In the genomic region with DNA sequence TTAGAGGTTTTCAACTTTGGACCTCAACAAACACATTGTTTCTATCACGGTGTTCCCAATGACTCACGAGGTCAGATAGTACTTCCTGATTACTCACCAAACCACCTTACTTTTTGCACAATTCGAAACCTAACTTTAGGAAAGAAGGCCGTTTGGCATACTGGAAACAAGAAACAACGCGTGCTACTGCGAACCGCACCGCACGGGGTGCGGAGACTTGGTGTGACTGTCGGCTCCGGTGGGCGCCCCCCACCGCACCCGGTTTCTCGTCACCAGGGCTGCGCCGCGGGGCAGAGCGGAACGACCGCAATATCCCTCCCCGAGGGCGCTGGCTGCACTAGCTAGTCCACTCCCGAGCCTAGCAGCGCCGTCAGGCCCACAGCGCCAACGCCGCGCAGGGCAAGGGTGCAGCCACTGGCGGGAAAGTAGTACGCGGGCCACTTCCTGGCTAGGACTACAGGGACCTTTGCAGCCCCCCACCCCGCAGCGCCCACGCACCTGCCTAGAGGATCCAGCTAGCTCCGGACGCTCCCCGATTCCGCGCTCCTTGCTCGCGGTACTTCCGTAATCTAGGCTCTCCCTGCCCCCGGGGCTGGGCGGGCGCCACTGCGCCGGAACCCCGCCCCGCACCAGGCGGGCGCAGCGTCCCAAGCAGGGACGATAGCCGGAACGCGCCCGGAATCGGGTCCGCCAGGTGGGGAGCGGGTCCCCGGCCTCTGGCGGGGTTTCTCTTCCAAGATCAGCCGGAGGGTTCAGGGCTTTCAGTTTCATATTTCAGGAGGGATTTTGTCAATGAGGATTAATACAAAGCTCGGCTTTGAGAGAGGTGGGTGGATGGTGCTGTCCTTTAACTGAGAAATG, we compare ENCODE assay signal across 1 cellular context.
TF ChIP-seq lines count a peak whose summit lies in the region.

TSS of gene PARP4 (minus strand) at position 571 of the 861 bp plus-strand sequence. CDS start 9,002 bp downstream, outside the sequence.

TF ChIP-seq in K562, 482 proteins besides CTCF, POLR2A, EP300 and RAD21 (continued from another document and continues in another):
- TF ChIP-seq ZNF318 (IDR thresholded peaks at IDR 0.05; ENCODE audit: borderline replicate concordance in 1 of 2, low read depth in 1 of 2) = no peak
- peak; percentile 84 for TF ChIP-seq PHF20 (IDR thresholded peaks at IDR 0.05; ENCODE audit: partially characterized antibody)
- TF ChIP-seq HNRNPLL (IDR thresholded peaks at IDR 0.05; ENCODE audit: low read depth, low read length, poor library complexity, severe bottlenecking) = peak; percentile 95
- no peak for TF ChIP-seq ZNF699 (CRISPR knock-in tag; IDR thresholded peaks at IDR 0.05; ENCODE audit: insufficient replicate concordance)
- TF ChIP-seq KDM5B (IDR thresholded peaks at IDR 0.05; ENCODE audit: insufficient replicate concordance, low read depth, low read length) = peak; percentile 76
- no peak for TF ChIP-seq KDM1A (IDR thresholded peaks at IDR 0.05)
- TF ChIP-seq NFIC (IDR thresholded peaks at IDR 0.05) = peak; percentile 32
- 0 out of 2 replicates have a peak, but pooled peaks have one; percentile 51 for TF ChIP-seq ATF7 (IDR thresholded peaks at IDR 0.05)
- TF ChIP-seq CXXC5 (CRISPR knock-in tag; IDR thresholded peaks at IDR 0.05) = peak; percentile 86; the same call in 1 of the 2 replicates
- peak; percentile 57 for TF ChIP-seq MGA (IDR thresholded peaks at IDR 0.05)
- TF ChIP-seq NR2C1 (IDR thresholded peaks at IDR 0.05) = peak; percentile 50
- TF ChIP-seq NR2C1 (tag; IDR thresholded peaks at IDR 0.05) = peak; percentile 50
- peak; percentile 35; the same call in 1 of the 2 replicates for TF ChIP-seq HLTF (IDR thresholded peaks at IDR 0.05)
- TF ChIP-seq E2F6 (IDR thresholded peaks at IDR 0.05; ENCODE audit: borderline replicate concordance in 1 of 2, extremely low read depth in 1 of 2, insufficient read depth in 1 of 2, insufficient read length in 1 of 2, low read depth in 1 of 2, low read length in 1 of 2, poor library complexity in 1 of 2, severe bottlenecking in 1 of 2) = peak; percentile 39 to 58
- TF ChIP-seq MTA1 (IDR thresholded peaks at IDR 0.05; ENCODE audit: borderline replicate concordance) = peak; percentile 92
- TF ChIP-seq NR2C2 (CRISPR knock-in tag; IDR thresholded peaks at IDR 0.05) = no peak
- TF ChIP-seq NR2C2 (tag; IDR thresholded peaks at IDR 0.05) = peak; percentile 89
- TF ChIP-seq ZNF644 (tag; IDR thresholded peaks at IDR 0.05; ENCODE audit: low read depth) = no peak
- peak; percentile 44 for TF ChIP-seq POLR2H (tag; IDR thresholded peaks at IDR 0.05; ENCODE audit: low read depth)
- TF ChIP-seq GABPB1 (CRISPR knock-in tag; IDR thresholded peaks at IDR 0.05) = peak; percentile 80
- no peak for TF ChIP-seq USF2 (CRISPR knock-in tag; IDR thresholded peaks at IDR 0.05)
- 0 out of 2 replicates have a peak, but pooled peaks have one; percentile 63 for TF ChIP-seq PHF21A (IDR thresholded peaks at IDR 0.05; ENCODE audit: borderline replicate concordance, low read depth)
- TF ChIP-seq, protein P1, sequence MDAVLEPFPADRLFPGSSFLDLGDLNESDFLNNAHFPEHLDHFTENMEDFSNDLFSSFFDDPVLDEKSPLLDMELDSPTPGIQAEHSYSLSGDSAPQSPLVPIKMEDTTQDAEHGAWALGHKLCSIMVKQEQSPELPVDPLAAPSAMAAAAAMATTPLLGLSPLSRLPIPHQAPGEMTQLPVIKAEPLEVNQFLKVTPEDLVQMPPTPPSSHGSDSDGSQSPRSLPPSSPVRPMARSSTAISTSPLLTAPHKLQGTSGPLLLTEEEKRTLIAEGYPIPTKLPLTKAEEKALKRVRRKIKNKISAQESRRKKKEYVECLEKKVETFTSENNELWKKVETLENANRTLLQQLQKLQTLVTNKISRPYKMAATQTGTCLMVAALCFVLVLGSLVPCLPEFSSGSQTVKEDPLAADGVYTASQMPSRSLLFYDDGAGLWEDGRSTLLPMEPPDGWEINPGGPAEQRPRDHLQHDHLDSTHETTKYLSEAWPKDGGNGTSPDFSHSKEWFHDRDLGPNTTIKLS (IDR thresholded peaks at IDR 0.05; ENCODE audit: borderline replicate concordance, low read depth) = peak; percentile 45; the same call in 1 of the 2 replicates
